Comparison of ENCODE assay signal across 9 cellular contexts in the genomic region with DNA sequence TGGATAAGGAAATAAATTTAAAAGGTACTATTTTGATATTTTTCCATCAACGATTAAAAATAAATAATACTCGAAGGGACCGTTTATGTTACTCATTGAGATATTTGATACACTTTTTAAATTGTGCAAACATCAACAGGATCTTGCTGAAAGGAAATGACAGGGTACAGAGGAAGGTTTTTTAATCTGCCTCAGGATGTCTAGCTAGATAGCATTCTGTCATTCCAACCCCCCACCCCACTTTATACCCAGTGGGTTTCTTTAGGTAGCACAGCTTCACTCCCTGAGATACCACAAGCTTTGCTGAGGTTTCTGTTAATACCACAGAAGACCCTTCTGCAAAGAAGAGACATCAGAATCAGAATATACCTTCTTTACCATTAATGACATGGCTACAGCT. TPM values are rescaled to one million over a fixed set of nuclear protein-coding genes. Genes with fewer than 3 reads are reported as not detected.
DNase-seq lines count a peak whose midpoint lies in the region; ATAC-seq, FAIRE-seq and TF ChIP-seq lines count a peak whose summit lies in the region.
"Had no signal": no experiment of that assay in that cellular context is flagged by ENCODE, and none has a peak within 500 bp of the region (broad histone marks: within the 10 kb centered on the region; RNA-seq: fewer than 3 reads in every experiment).

No MANE protein-coding gene starts in this region.

- peak overlapping the region; percentile 76 for H3K4me3 Mint-ChIP-seq in T-helper 1 cell treated with Interleukin-12 subunit alpha and Interleukin-12 subunit beta and Interleukin-4 antibody, amounts not matched to agents 30 μg/mL and 1 μg/mL, for 36 hours
- peak overlapping the region; percentile 80 for H3K4me3 Mint-ChIP-seq in activated naive CD8-positive, alpha-beta T cell treated with anti-CD3 and anti-CD28 coated beads, Interleukin-2, amount 50 U/mL, for 24 hours

- no peak for ATAC-seq in activated naive CD8-positive, alpha-beta T cell treated with anti-CD3 and anti-CD28 coated beads, Interleukin-2, amount 50 U/mL, for 24 hours
- ATAC-seq in HG03045 (IDR thresholded peaks at IDR 0.05; ENCODE audit: unreplicated experiment) = no peak

- H3K27me3 Mint-ChIP-seq in T-helper 1 cell treated with Interleukin-12 subunit alpha and Interleukin-12 subunit beta and Interleukin-4 antibody, amounts not matched to agents 30 μg/mL and 1 μg/mL, for 36 hours (ENCODE audit: low read depth) = peaks cover 33% of the 10 kb centered on the region
- H3K27me3 Mint-ChIP-seq in activated naive CD8-positive, alpha-beta T cell treated with anti-CD3 and anti-CD28 coated beads, Interleukin-2, amount 50 U/mL, for 24 hours = peaks cover 34% of the 10 kb centered on the region

- no peaks in the 10 kb centered on the region for H3K27me3 ChIP-seq in keratinocyte (ENCODE audit: control insufficient read depth, extremely low read depth, insufficient read depth, low read length)
- H3K27me3 ChIP-seq in stomach smooth muscle (ENCODE audit: control insufficient read depth in 1 of 2, insufficient read depth in 2 of 2, low read length in 2 of 2) = no peaks in the 10 kb centered on the region

- no peaks in the 10 kb centered on the region for H3K36me3 ChIP-seq in keratinocyte (ENCODE audit: control insufficient read depth in 2 of 2, extremely low read depth in 1 of 2, insufficient read depth in 2 of 2, low read length in 2 of 2)
- H3K36me3 ChIP-seq in stomach smooth muscle (ENCODE audit: control insufficient read depth in 2 of 2, insufficient read depth in 2 of 2, low read length in 2 of 2) = no peaks in the 10 kb centered on the region
- H3K36me3 ChIP-seq: BE2C had no signal

- H4K20me1 ChIP-seq in keratinocyte (ENCODE audit: control insufficient read depth, extremely low read depth, insufficient read depth, low read length) = no peaks in the 10 kb centered on the region

- peak overlapping the region; percentile 87 for H3K9ac ChIP-seq in keratinocyte (ENCODE audit: control insufficient read depth, extremely low read depth, insufficient read depth, low read length)
- H3K9ac ChIP-seq in stomach smooth muscle (ENCODE audit: low read length in 2 of 2) = peak overlapping the region; percentile 85 to 97

- H3K4me1 ChIP-seq in keratinocyte (ENCODE audit: control insufficient read depth, extremely low read depth, insufficient read depth, low read length) (peaks cover 35% of the 10 kb centered on the region), stomach smooth muscle (ENCODE audit: control insufficient read depth, insufficient read depth, low read length) (peaks cover 13% of the 10 kb centered on the region)
- H3K4me1 ChIP-seq: BE2C had no signal

- dilution Hi-C loops in keratinocyte (cut with MboI; ENCODE audit: extremely low pct_ligation_motif_present, low sequenced_read_pairs) = no loop called here

- peaks cover 13% of the 10 kb centered on the region for H3K36me3 Mint-ChIP-seq in T-helper 1 cell treated with Interleukin-12 subunit alpha and Interleukin-12 subunit beta and Interleukin-4 antibody, amounts not matched to agents 30 μg/mL and 1 μg/mL, for 36 hours (ENCODE audit: low read depth)
- H3K36me3 Mint-ChIP-seq in activated naive CD8-positive, alpha-beta T cell treated with anti-CD3 and anti-CD28 coated beads, Interleukin-2, amount 50 U/mL, for 24 hours (ENCODE audit: low read depth) = peaks cover 11% of the 10 kb centered on the region

- peaks cover 15% of the 10 kb centered on the region for H3K4me1 Mint-ChIP-seq in T-helper 1 cell treated with Interleukin-12 subunit alpha and Interleukin-12 subunit beta and Interleukin-4 antibody, amounts not matched to agents 30 μg/mL and 1 μg/mL, for 36 hours (ENCODE audit: low read depth)
- peaks cover 16% of the 10 kb centered on the region for H3K4me1 Mint-ChIP-seq in activated naive CD8-positive, alpha-beta T cell treated with anti-CD3 and anti-CD28 coated beads, Interleukin-2, amount 50 U/mL, for 24 hours

- no peak for DNase-seq in T-helper 1 cell
- DNase-seq in activated naive CD8-positive, alpha-beta T cell treated with anti-CD3 and anti-CD28 coated beads, Interleukin-2, amount 50 U/mL, for 24 hours = no peak
- DNase-seq in keratinocyte (ENCODE audit: low read depth, low spot score) = no peak
- DNase-seq in iPS-NIHi11 (ENCODE audit: low spot score) = no peak
- no peak for DNase-seq in posterior vena cava (ENCODE audit: low spot score)
- DNase-seq: BE2C had no signal

- H3K4me2 ChIP-seq in keratinocyte (ENCODE audit: control insufficient read depth, extremely low read depth, insufficient read depth, low read depth, low read length) = peak overlapping the region; percentile 97

- peak overlapping the region; percentile 72 to 93 (median 77) for H3K4me3 ChIP-seq in keratinocyte (ENCODE audit: control insufficient read depth in 2 of 3, extremely low read depth in 1 of 3, insufficient read depth in 2 of 3, low read depth in 1 of 3, low read length in 3 of 3)
- H3K4me3 ChIP-seq in stomach smooth muscle (ENCODE audit: low read length in 2 of 2) = peak overlapping the region; percentile 75 to 79

- intact Hi-C loops in posterior vena cava (cut with DNase I) = loop anchor here in 1 of 2 donors (10.0 kb wide), 1 partner anchor 94 kb away; no protein-coding TSS in a partner anchor

- FAIRE-seq in keratinocyte (lab: Jason Lieb, UNC) = no peak

- H3K9me3 ChIP-seq in keratinocyte (ENCODE audit: control insufficient read depth, low read depth, low read length) (no peaks in the 10 kb centered on the region), stomach smooth muscle (ENCODE audit: control insufficient read depth in 2 of 2, low read length in 2 of 2) (peaks cover 0 to 4% of the 10 kb centered on the region in 2 donors)
- H3K9me3 ChIP-seq: BE2C had no signal

- peaks cover 16% of the 10 kb centered on the region for H3K9me3 Mint-ChIP-seq in T-helper 1 cell treated with Interleukin-12 subunit alpha and Interleukin-12 subunit beta and Interleukin-4 antibody, amounts not matched to agents 30 μg/mL and 1 μg/mL, for 36 hours
- peaks cover 18% of the 10 kb centered on the region for H3K9me3 Mint-ChIP-seq in activated naive CD8-positive, alpha-beta T cell treated with anti-CD3 and anti-CD28 coated beads, Interleukin-2, amount 50 U/mL, for 24 hours

- H2AFZ ChIP-seq in keratinocyte (ENCODE audit: control insufficient read depth, low read length) = peak overlapping the region; percentile 18

- TF ChIP-seq CTCF in keratinocyte (optimal IDR thresholded peaks at IDR 0.05 in 1 of 3, IDR thresholded peaks at IDR 0.05 in 1 of 3, conservative IDR thresholded peaks at IDR 0.05 in 1 of 3; ENCODE audit: extremely low read depth in 1 of 3, insufficient read depth in 2 of 3, low read length in 3 of 3) = no peak

- H3K79me2 ChIP-seq in keratinocyte (ENCODE audit: control insufficient read depth, insufficient read depth, low read length) = peaks cover 46% of the 10 kb centered on the region

- no peaks in the 10 kb centered on the region for H3K9me1 ChIP-seq in keratinocyte (ENCODE audit: control insufficient read depth, extremely low read depth, insufficient read depth, low read length)

- peak overlapping the region; percentile 75 for H3K27ac ChIP-seq in keratinocyte (ENCODE audit: control insufficient read depth, insufficient read depth, low read length)
- H3K27ac ChIP-seq in stomach smooth muscle (ENCODE audit: low read length) = peak overlapping the region; percentile 89

- H3K27ac Mint-ChIP-seq in T-helper 1 cell treated with Interleukin-12 subunit alpha and Interleukin-12 subunit beta and Interleukin-4 antibody, amounts not matched to agents 30 μg/mL and 1 μg/mL, for 36 hours = no peak overlapping the region
- no peak overlapping the region for H3K27ac Mint-ChIP-seq in activated naive CD8-positive, alpha-beta T cell treated with anti-CD3 and anti-CD28 coated beads, Interleukin-2, amount 50 U/mL, for 24 hours

RNA-seq across cellular contexts. Expression of gene PHACTR2, which starts 1.2 kb away (rescaled TPM):
- polyA plus RNA-seq in keratinocyte = 5.9 to 20.9 TPM (median 9.4 TPM) in 3 replicates
- 27.1 TPM for polyA plus RNA-seq in keratinocyte (2011; ENCODE audit: low read depth)
- 6.7 and 11.7 TPM in 2 replicates for polyA plus RNA-seq in keratinocyte (2011; cell fraction: cytosol; rRNA removed)
- polyA plus RNA-seq in keratinocyte (2011; cell fraction: nucleus; rRNA removed) = 5.7 and 8.2 TPM in 2 replicates
- 6.6 and 10.4 TPM in 2 replicates for polyA plus RNA-seq in keratinocyte (2012; ENCODE audit: low replicate concordance)
- polyA minus RNA-seq in keratinocyte = 11.2 to 24.2 TPM (median 13.4 TPM) in 3 replicates
- polyA minus RNA-seq in keratinocyte (2011; cell fraction: cytosol; rRNA and poly(A)+ RNA removed) = 14.2 TPM
- 9.8 and 23.3 TPM in 2 replicates for polyA minus RNA-seq in keratinocyte (2011; cell fraction: nucleus; rRNA and poly(A)+ RNA removed)
- total RNA-seq in posterior vena cava = 10 to 100 TPM; 53.8 to 72.6 TPM
